8 cellular contexts compared by ENCODE assay signal in the genomic region with DNA sequence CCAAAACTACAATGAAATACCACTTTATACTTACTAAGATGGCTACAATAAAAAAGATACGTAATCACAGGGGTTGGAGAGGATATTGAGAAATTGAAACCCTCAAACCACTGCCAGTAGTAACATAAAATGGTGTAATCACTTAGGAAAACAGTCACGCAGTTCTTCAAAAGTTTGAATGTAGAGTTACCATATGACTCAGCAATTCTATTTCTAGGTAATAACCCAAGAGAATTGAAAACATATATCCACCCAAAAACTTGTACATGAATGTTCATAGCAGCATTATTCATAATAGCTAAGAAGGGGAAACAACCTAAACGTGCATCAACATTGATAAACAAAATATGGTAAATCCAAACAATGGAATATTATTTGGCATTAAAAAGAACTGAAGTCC. TPM values are rescaled to one million over a fixed set of nuclear protein-coding genes. Genes with fewer than 3 reads are reported as not detected.
DNase-seq lines count a peak whose midpoint lies in the region; ATAC-seq and TF ChIP-seq lines count a peak whose summit lies in the region.

No MANE protein-coding gene starts in this region.

- H3K36me3 ChIP-seq in OCI-LY3 (replicated peaks; ENCODE audit: low read depth, low read length) (no peaks in the 10 kb centered on the region), neutrophil (no peaks in the 10 kb centered on the region)

- no peaks in the 10 kb centered on the region for H3K9me3 ChIP-seq in OCI-LY3 (ENCODE audit: insufficient read depth, low read length)
- no peaks in the 10 kb centered on the region for H3K9me3 ChIP-seq in neutrophil

- H3K36me3 Mint-ChIP-seq in WTC11 = no peaks in the 10 kb centered on the region

- H3K27ac Mint-ChIP-seq in WTC11 = no peak overlapping the region

- H3K4me2 ChIP-seq in OCI-LY3 (ENCODE audit: low read length) = peak overlapping the region; percentile 38

- CTCF ChIA-PET in WTC11 (lab: Charles Lee) = interaction anchor here (2.3 kb wide), 1 partner anchor 363 kb away, joined by 8 read pairs; no protein-coding TSS in a partner anchor
- CTCF ChIA-PET in GM10248 (lab: Yijun Ruan, JAX) = interaction anchor here (0.7 to 2.0 kb wide), 2 partner anchors 10 to 363 kb away, joined by 3 to 6 read pairs; no protein-coding TSS in a partner anchor

- H3K4me1 Mint-ChIP-seq in WTC11 = peaks cover 23% of the 10 kb centered on the region

- H3K9me3 Mint-ChIP-seq in WTC11 = no peaks in the 10 kb centered on the region

- H3K27ac ChIP-seq in OCI-LY3 (ENCODE audit: low read length) (no peak overlapping the region), neutrophil (peak overlapping the region; percentile 80)

- H3K79me2 ChIP-seq in OCI-LY3 (ENCODE audit: low read length) = no peaks in the 10 kb centered on the region

- H3K27me3 ChIP-seq in OCI-LY3 (ENCODE audit: low read depth, low read length) (no peaks in the 10 kb centered on the region), neutrophil (no peaks in the 10 kb centered on the region)

- H3K4me3 Mint-ChIP-seq in WTC11 = no peak overlapping the region

- TF ChIP-seq CTCF in OCI-LY3 (IDR thresholded peaks at IDR 0.05; ENCODE audit: low read depth, low read length) (no peak), neutrophil (IDR thresholded peaks at IDR 0.05) (no peak), WTC11 (IDR thresholded peaks at IDR 0.05) (no peak), GM10248 (IDR thresholded peaks at IDR 0.05; ENCODE audit: control extremely low read depth, extremely low read depth, low read depth, missing control alignments) (no peak)

- peaks cover 12% of the 10 kb centered on the region for H3K4me1 ChIP-seq in OCI-LY3 (ENCODE audit: low read length)
- peaks cover 61 to 63% of the 10 kb centered on the region in 2 experiments for H3K4me1 ChIP-seq in neutrophil (ENCODE audit: control insufficient read depth in 1 of 2, insufficient read depth in 1 of 2, low read depth in 1 of 2, low read length in 1 of 2)

- H2AFZ ChIP-seq in OCI-LY3 (ENCODE audit: low read depth, low read length) = no peak overlapping the region

- no peaks in the 10 kb centered on the region for H4K20me1 ChIP-seq in OCI-LY3 (ENCODE audit: insufficient read depth, low read length)

- no peak overlapping the region for H3K9ac ChIP-seq in OCI-LY3 (ENCODE audit: low read length)

- POLR2A ChIA-PET in WTC11 (lab: Charles Lee) (no interaction called here), GM10248 (lab: Yijun Ruan, JAX) (no interaction called here)

- peaks cover 6% of the 10 kb centered on the region for H3K27me3 Mint-ChIP-seq in WTC11 (ENCODE audit: low read depth)

- H3K4me3 ChIP-seq in OCI-LY3 (ENCODE audit: low read length) (peak overlapping the region; percentile 18; the same call in 1 of the 2 replicates), neutrophil (ENCODE audit: low read depth in 1 of 2, low read length in 1 of 2) (peak overlapping the region in 1 of 2 experiments; percentile 16)

- no peak for DNase-seq in pons (ENCODE audit: low spot score)
- no peak for DNase-seq in NCI-H2107 treated with DMSO at 0.1 percent for 48 hours (lab: John Stamatoyannopoulos, UW; ENCODE audit: unreplicated experiment)
- no peak for DNase-seq in WTC11 (ENCODE audit: low spot score)
- no peak for DNase-seq in GM10248 (ENCODE audit: extremely low spot score)

- ATAC-seq in GM19324 (IDR thresholded peaks at IDR 0.05; ENCODE audit: low FRiP score, unreplicated experiment) = peak; percentile 52
- peak; percentile 89 for ATAC-seq in HG02938 (IDR thresholded peaks at IDR 0.05; ENCODE audit: unreplicated experiment)
- ATAC-seq in WTC11 = no peak

TF ChIP-seq in WTC11, 78 proteins besides CTCF, POLR2A, EP300 and RAD21 (continues in another document):
- TF ChIP-seq, protein P1, sequence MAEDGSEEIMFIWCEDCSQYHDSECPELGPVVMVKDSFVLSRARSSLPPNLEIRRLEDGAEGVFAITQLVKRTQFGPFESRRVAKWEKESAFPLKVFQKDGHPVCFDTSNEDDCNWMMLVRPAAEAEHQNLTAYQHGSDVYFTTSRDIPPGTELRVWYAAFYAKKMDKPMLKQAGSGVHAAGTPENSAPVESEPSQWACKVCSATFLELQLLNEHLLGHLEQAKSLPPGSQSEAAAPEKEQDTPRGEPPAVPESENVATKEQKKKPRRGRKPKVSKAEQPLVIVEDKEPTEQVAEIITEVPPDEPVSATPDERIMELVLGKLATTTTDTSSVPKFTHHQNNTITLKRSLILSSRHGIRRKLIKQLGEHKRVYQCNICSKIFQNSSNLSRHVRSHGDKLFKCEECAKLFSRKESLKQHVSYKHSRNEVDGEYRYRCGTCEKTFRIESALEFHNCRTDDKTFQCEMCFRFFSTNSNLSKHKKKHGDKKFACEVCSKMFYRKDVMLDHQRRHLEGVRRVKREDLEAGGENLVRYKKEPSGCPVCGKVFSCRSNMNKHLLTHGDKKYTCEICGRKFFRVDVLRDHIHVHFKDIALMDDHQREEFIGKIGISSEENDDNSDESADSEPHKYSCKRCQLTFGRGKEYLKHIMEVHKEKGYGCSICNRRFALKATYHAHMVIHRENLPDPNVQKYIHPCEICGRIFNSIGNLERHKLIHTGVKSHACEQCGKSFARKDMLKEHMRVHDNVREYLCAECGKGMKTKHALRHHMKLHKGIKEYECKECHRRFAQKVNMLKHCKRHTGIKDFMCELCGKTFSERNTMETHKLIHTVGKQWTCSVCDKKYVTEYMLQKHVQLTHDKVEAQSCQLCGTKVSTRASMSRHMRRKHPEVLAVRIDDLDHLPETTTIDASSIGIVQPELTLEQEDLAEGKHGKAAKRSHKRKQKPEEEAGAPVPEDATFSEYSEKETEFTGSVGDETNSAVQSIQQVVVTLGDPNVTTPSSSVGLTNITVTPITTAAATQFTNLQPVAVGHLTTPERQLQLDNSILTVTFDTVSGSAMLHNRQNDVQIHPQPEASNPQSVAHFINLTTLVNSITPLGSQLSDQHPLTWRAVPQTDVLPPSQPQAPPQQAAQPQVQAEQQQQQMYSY (CRISPR knock-in tag; IDR thresholded peaks at IDR 0.05) = no peak
- TF ChIP-seq PRRX2 (CRISPR knock-in tag; IDR thresholded peaks at IDR 0.05) (no peak), KAT7 (CRISPR knock-in tag; IDR thresholded peaks at IDR 0.05; ENCODE audit: borderline replicate concordance) (no peak), FOXP1 (CRISPR knock-in tag; IDR thresholded peaks at IDR 0.05; ENCODE audit: borderline replicate concordance) (no peak), NFYB (CRISPR knock-in tag; conservative IDR thresholded peaks at IDR 0.05; ENCODE audit: low read depth) (no peak)
- TF ChIP-seq, protein P2, sequence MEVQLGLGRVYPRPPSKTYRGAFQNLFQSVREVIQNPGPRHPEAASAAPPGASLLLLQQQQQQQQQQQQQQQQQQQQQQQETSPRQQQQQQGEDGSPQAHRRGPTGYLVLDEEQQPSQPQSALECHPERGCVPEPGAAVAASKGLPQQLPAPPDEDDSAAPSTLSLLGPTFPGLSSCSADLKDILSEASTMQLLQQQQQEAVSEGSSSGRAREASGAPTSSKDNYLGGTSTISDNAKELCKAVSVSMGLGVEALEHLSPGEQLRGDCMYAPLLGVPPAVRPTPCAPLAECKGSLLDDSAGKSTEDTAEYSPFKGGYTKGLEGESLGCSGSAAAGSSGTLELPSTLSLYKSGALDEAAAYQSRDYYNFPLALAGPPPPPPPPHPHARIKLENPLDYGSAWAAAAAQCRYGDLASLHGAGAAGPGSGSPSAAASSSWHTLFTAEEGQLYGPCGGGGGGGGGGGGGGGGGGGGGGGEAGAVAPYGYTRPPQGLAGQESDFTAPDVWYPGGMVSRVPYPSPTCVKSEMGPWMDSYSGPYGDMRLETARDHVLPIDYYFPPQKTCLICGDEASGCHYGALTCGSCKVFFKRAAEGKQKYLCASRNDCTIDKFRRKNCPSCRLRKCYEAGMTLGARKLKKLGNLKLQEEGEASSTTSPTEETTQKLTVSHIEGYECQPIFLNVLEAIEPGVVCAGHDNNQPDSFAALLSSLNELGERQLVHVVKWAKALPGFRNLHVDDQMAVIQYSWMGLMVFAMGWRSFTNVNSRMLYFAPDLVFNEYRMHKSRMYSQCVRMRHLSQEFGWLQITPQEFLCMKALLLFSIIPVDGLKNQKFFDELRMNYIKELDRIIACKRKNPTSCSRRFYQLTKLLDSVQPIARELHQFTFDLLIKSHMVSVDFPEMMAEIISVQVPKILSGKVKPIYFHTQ (CRISPR knock-in tag; IDR thresholded peaks at IDR 0.05) = no peak
- TF ChIP-seq, protein P3, sequence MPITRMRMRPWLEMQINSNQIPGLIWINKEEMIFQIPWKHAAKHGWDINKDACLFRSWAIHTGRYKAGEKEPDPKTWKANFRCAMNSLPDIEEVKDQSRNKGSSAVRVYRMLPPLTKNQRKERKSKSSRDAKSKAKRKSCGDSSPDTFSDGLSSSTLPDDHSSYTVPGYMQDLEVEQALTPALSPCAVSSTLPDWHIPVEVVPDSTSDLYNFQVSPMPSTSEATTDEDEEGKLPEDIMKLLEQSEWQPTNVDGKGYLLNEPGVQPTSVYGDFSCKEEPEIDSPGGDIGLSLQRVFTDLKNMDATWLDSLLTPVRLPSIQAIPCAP (CRISPR knock-in tag; IDR thresholded peaks at IDR 0.05) = no peak
- TF ChIP-seq, protein P4, sequence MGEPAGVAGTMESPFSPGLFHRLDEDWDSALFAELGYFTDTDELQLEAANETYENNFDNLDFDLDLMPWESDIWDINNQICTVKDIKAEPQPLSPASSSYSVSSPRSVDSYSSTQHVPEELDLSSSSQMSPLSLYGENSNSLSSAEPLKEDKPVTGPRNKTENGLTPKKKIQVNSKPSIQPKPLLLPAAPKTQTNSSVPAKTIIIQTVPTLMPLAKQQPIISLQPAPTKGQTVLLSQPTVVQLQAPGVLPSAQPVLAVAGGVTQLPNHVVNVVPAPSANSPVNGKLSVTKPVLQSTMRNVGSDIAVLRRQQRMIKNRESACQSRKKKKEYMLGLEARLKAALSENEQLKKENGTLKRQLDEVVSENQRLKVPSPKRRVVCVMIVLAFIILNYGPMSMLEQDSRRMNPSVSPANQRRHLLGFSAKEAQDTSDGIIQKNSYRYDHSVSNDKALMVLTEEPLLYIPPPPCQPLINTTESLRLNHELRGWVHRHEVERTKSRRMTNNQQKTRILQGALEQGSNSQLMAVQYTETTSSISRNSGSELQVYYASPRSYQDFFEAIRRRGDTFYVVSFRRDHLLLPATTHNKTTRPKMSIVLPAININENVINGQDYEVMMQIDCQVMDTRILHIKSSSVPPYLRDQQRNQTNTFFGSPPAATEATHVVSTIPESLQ (CRISPR knock-in tag; IDR thresholded peaks at IDR 0.05) = no peak
- TF ChIP-seq, protein P5, sequence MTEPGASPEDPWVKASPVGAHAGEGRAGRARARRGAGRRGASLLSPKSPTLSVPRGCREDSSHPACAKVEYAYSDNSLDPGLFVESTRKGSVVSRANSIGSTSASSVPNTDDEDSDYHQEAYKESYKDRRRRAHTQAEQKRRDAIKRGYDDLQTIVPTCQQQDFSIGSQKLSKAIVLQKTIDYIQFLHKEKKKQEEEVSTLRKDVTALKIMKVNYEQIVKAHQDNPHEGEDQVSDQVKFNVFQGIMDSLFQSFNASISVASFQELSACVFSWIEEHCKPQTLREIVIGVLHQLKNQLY (CRISPR knock-in tag; IDR thresholded peaks at IDR 0.05) = no peak
- TF ChIP-seq, protein P6, sequence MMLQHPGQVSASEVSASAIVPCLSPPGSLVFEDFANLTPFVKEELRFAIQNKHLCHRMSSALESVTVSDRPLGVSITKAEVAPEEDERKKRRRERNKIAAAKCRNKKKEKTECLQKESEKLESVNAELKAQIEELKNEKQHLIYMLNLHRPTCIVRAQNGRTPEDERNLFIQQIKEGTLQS (CRISPR knock-in tag; conservative IDR thresholded peaks at IDR 0.05) = no peak

RNA-seq across cellular contexts. Expression of a gene that starts 24.4 kb away (rescaled TPM):
- total RNA-seq in WTC11 (2021) = 139 to 143 TPM (median 140 TPM) in 3 replicates

RNA-seq across cellular contexts. Expression of a gene that starts 45.0 kb away (rescaled TPM):
- total RNA-seq in WTC11 (2021) = 67.9 to 76.3 TPM (median 75.6 TPM) in 3 replicates
